Comparison of ENCODE assay signal across 16 cellular contexts in the genomic region with DNA sequence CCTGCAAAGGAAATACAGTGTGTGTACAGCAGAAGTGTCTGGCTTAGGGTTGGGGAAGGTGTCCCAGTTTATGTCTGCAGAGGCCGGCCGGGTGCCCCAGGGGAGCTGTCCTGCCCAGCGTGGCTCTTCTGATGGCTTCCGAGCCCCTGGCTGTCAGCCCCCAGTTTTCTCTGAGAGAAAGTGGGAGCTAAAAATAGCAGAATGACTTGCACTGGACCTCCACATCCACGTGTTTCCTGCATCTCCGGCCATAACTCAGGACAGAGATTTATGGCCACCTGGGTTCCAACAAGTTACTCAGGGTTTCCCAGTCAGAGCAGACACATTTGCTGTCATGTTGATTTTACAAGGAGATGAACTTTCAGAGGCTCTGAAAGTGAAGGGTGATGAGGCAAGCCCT.
DNase-seq lines count a peak whose midpoint lies in the region; ATAC-seq and TF ChIP-seq lines count a peak whose summit lies in the region.
"Had no signal": no experiment of that assay in that cellular context is flagged by ENCODE, and none has a peak within 500 bp of the region (broad histone marks: within the 10 kb centered on the region; RNA-seq: fewer than 3 reads in every experiment).

No MANE protein-coding gene starts in this region.

- no peaks in the 10 kb centered on the region for H3K27me3 ChIP-seq in HUES6 (ENCODE audit: control insufficient read depth, insufficient read depth, low read length)
- peaks cover 0 to 9% (median 9%) of the 10 kb centered on the region in 3 donors for H3K27me3 ChIP-seq in stomach
- H3K27me3 ChIP-seq in tibial nerve = peaks cover 0 to 4% of the 10 kb centered on the region in 2 donors

- H3K9me3 ChIP-seq in HUES6 (ENCODE audit: control insufficient read depth, insufficient read depth, low read depth, low read length) = no peaks in the 10 kb centered on the region
- H3K9me3 ChIP-seq in stomach = peaks cover 0 to 4% (median 0%) of the 10 kb centered on the region in 4 donors
- no peaks in the 10 kb centered on the region for H3K9me3 ChIP-seq in tibial nerve

- H3K36me3 Mint-ChIP-seq in mesothelial cell of epicardium = no peaks in the 10 kb centered on the region
- H3K36me3 Mint-ChIP-seq: activated naive CD8-positive, alpha-beta T cell treated with anti-CD3 and anti-CD28 coated beads for 36 hours; CD4-positive, alpha-beta memory T cell had no signal

- DNase-seq in coronary artery (ENCODE audit: low spot score) (peak; percentile 71), mesothelial cell of epicardium (ENCODE audit: low spot score in 2 of 2, unreplicated experiment in 2 of 2) (no peak), stomach (no peak), NCI-H1694 treated with DMSO at 0.1 percent for 48 hours (lab: John Stamatoyannopoulos, UW) (no peak), tibial nerve (ENCODE audit: low spot score in 2 of 2) (no peak)
- DNase-seq in activated CD4-positive, CD25-positive, alpha-beta regulatory T cell treated with anti-CD3 and anti-CD28 coated beads, Interleukin-2, amount 50 U/mL, for 72 hours = no peak
- DNase-seq: activated naive CD8-positive, alpha-beta T cell treated with anti-CD3 and anti-CD28 coated beads for 36 hours; CD4-positive, alpha-beta memory T cell; NCI-H2029 treated with DMSO at 0.1 percent for 48 hours; NCI-H774; right cardiac atrium; SHP77 treated with DMSO at 0.1 percent for 48 hours; stimulated activated naive CD8-positive, alpha-beta T cell treated with anti-CD3 and anti-CD28 coated beads, Interleukin-15, Interleukin-2, amounts not matched to agents 100 U/mL and 50 U/mL, for 24 hours had no signal

- H3K9ac ChIP-seq in HUES6 (ENCODE audit: low read length) = peak overlapping the region; percentile 89

- peak overlapping the region; percentile 82 for H3K27ac Mint-ChIP-seq in mesothelial cell of epicardium
- H3K27ac Mint-ChIP-seq: activated naive CD8-positive, alpha-beta T cell treated with anti-CD3 and anti-CD28 coated beads for 36 hours; CD4-positive, alpha-beta memory T cell; dendritic cell treated with granulocyte-macrophage colony-stimulating factor and Interleukin-4, amounts not matched to agents 40 ng/mL and 50 ng/mL, for 4 days had no signal

- no peak for TF ChIP-seq POLR2A in stomach (IDR thresholded peaks at IDR 0.05)
- no peak for TF ChIP-seq POLR2A in tibial nerve (IDR thresholded peaks at IDR 0.05)

- no peak for TF ChIP-seq EP300 in stomach (IDR thresholded peaks at IDR 0.05)
- TF ChIP-seq EP300 in tibial nerve (IDR thresholded peaks at IDR 0.05) = no peak

- peaks cover 45% of the 10 kb centered on the region for H3K4me1 ChIP-seq in HUES6 (ENCODE audit: control insufficient read depth, insufficient read depth, low read length)
- peaks cover 0 to 60% (median 25%) of the 10 kb centered on the region in 4 donors for H3K4me1 ChIP-seq in stomach
- peaks cover 0 to 19% (median 0%) of the 10 kb centered on the region in 4 donors for H3K4me1 ChIP-seq in tibial nerve

- intact Hi-C loops in stomach (cut with DNase I; ENCODE audit: low total_unique reads) = no loop called here

- ATAC-seq in HG03469 (IDR thresholded peaks at IDR 0.05; ENCODE audit: unreplicated experiment) = no peak
- ATAC-seq: stimulated activated naive CD8-positive, alpha-beta T cell treated with anti-CD3 and anti-CD28 coated beads, Interleukin-15, Interleukin-2, amounts not matched to agents 100 U/mL and 50 U/mL, for 24 hours had no signal

- H3K4me3 ChIP-seq in HUES6 (ENCODE audit: low read depth, low read length) (peak overlapping the region; percentile 42; the same call in 1 of the 2 replicates), coronary artery (peak overlapping the region; percentile 59), stomach (no peak overlapping the region), tibial nerve (no peak overlapping the region)

- peaks cover 25% of the 10 kb centered on the region for H3K4me1 Mint-ChIP-seq in mesothelial cell of epicardium

- WGBS in stomach, 5 donors = 8 to 28% (median 19%) methylated on average over 6 of the region's 6 CpGs
- WGBS in tibial nerve, 2 donors = 4 to 10% methylated on average over 6 of the region's 6 CpGs

- TF ChIP-seq CTCF in coronary artery (IDR thresholded peaks at IDR 0.05) (no peak), mesothelial cell of epicardium (IDR thresholded peaks at IDR 0.05; ENCODE audit: unreplicated experiment) (no peak), stomach (IDR thresholded peaks at IDR 0.05) (no peak), tibial nerve (IDR thresholded peaks at IDR 0.05) (no peak)

- H3K27me3 Mint-ChIP-seq in mesothelial cell of epicardium (ENCODE audit: low read depth) = peaks cover 2% of the 10 kb centered on the region

- no peaks in the 10 kb centered on the region for H3K9me3 Mint-ChIP-seq in mesothelial cell of epicardium
- H3K9me3 Mint-ChIP-seq: activated naive CD8-positive, alpha-beta T cell treated with anti-CD3 and anti-CD28 coated beads for 36 hours; dendritic cell treated with granulocyte-macrophage colony-stimulating factor and Interleukin-4, amounts not matched to agents 40 ng/mL and 50 ng/mL, for 4 days had no signal

- H3K27ac ChIP-seq in HUES6 (ENCODE audit: low read depth, low read length) (peak overlapping the region; percentile 82; the same call in 1 of the 2 replicates), coronary artery (peak overlapping the region; percentile 81 to 86), stomach (peak overlapping the region in 3 of 5 donors; percentile 52 to 86 (median 71)), tibial nerve (no peak overlapping the region)

- H3K36me3 ChIP-seq in HUES6 (ENCODE audit: control insufficient read depth, insufficient read depth, low read length) (no peaks in the 10 kb centered on the region), stomach (no peaks in the 10 kb centered on the region), tibial nerve (no peaks in the 10 kb centered on the region)

- peak overlapping the region; percentile 62 for H3K4me3 Mint-ChIP-seq in mesothelial cell of epicardium
- H3K4me3 Mint-ChIP-seq: activated naive CD8-positive, alpha-beta T cell treated with anti-CD3 and anti-CD28 coated beads for 36 hours; CD4-positive, alpha-beta memory T cell; dendritic cell treated with granulocyte-macrophage colony-stimulating factor and Interleukin-4, amounts not matched to agents 40 ng/mL and 50 ng/mL, for 4 days had no signal

Comparison
In these comparisons a context has a peak if more than half of its experiments do, and no peak if none do; other contexts are left out.
1. H3K27ac ChIP-seq: peak in HUES6 (single experiment), coronary artery (2 of 2) and stomach (3 of 5); none in tibial nerve (0 of 4).
2. H3K4me3 ChIP-seq: peak in HUES6 (single experiment) and coronary artery (single experiment); none in stomach (0 of 4) and tibial nerve (0 of 4).